Comparison of ENCODE assay signal across 8 cellular contexts in the genomic region with DNA sequence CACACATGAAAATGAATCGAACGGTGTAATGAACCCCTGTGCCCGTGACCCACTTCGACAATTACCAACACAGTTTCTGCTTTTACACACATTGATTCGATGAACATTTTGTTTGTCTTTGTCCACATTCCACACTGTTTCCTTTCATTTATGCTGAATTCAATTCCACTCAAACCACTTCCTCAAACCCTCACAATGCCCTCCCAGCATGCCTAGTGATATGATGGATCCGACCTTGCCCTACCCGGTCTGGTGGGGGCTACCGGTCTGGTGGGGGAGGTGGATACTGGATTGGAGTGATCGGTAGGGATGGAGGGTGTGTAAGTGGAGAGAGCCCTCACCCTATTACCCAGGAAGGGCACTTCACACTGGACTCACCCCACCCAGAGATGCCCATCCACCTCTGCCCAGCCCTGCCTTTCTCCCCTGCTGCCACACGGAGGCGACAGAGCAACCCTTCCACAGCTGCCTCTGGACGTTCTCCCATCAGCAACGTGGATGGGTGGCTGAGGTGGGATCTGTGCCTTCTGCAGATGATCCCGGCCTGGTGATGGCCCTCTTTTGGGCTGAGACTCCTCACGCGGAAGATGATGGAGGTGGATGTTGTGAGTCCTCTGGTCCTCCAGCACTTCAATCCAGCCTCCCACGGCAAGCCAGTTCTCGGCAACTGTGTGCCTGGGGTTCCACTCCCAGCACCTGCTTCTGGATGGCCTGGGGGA. TPM values are rescaled to one million over a fixed set of nuclear protein-coding genes. Genes with fewer than 3 reads are reported as not detected.
DNase-seq lines count a peak whose midpoint lies in the region; ATAC-seq and TF ChIP-seq lines count a peak whose summit lies in the region.

No MANE protein-coding gene starts in this region.

- no peak for ATAC-seq in HG02852 (IDR thresholded peaks at IDR 0.05; ENCODE audit: unreplicated experiment)

- no peak for TF ChIP-seq POLR2A in tibial nerve (IDR thresholded peaks at IDR 0.05)

- WGBS in tibial nerve, 2 donors: 24 to 38% methylated on average over 13 to 18 of the region's 18 CpGs

- DNase-seq in DMS153 (lab: John Stamatoyannopoulos, UW): peak; percentile 51
- DNase-seq in HUDEP-2 (lab: John Stamatoyannopoulos, UW; ENCODE audit: unreplicated experiment in 76 of 76): peak in 56 of 76 experiments; percentile 7 to 69 (median 44)
- DNase-seq in RPMI8226: peak; percentile 78
- peak; percentile 46 for DNase-seq in activated T-helper 2 cell treated with anti-CD3 and anti-CD28 coated beads, Interferon-gamma antibody, Interleukin-2, Interleukin-4, amounts not matched to agents 10 μg/mL and 5 μg/mL and 100 μg/mL, durations not matched to agents 14 hours and 24 hours and 36 hours (ENCODE audit: low spot score)
- peak; percentile 26 for DNase-seq in fibroblast of the conjunctiva (ENCODE audit: low read depth)
- DNase-seq in tibial nerve (ENCODE audit: low spot score in 2 of 2): peak in 1 of 2 donors; percentile 65

- no peaks in the 10 kb centered on the region for H3K36me3 Mint-ChIP-seq in activated T-helper 2 cell treated with anti-CD3 and anti-CD28 coated beads, Interferon-gamma antibody, Interleukin-2, Interleukin-4, amounts not matched to agents 10 μg/mL and 5 μg/mL and 100 μg/mL, durations not matched to agents 14 hours and 24 hours and 36 hours (ENCODE audit: low read depth)

- no peaks in the 10 kb centered on the region for H3K9me3 ChIP-seq in neutrophil
- no peaks in the 10 kb centered on the region for H3K9me3 ChIP-seq in tibial nerve

- TF ChIP-seq EP300 in tibial nerve (IDR thresholded peaks at IDR 0.05): no peak

- H3K4me1 ChIP-seq in neutrophil (ENCODE audit: control insufficient read depth in 1 of 2, insufficient read depth in 1 of 2, low read depth in 1 of 2, low read length in 1 of 2) (peaks cover 55 to 57% of the 10 kb centered on the region in 2 experiments), tibial nerve (peaks cover 0 to 22% (median 3%) of the 10 kb centered on the region in 4 donors)

- no peak overlapping the region for H3K27ac Mint-ChIP-seq in activated T-helper 2 cell treated with anti-CD3 and anti-CD28 coated beads, Interferon-gamma antibody, Interleukin-2, Interleukin-4, amounts not matched to agents 10 μg/mL and 5 μg/mL and 100 μg/mL, durations not matched to agents 14 hours and 24 hours and 36 hours

- H3K36me3 ChIP-seq in neutrophil (no peaks in the 10 kb centered on the region), tibial nerve (no peaks in the 10 kb centered on the region)

- H3K27me3 ChIP-seq in neutrophil (no peaks in the 10 kb centered on the region), tibial nerve (no peaks in the 10 kb centered on the region)

- intact Hi-C loops in activated T-helper 2 cell treated with anti-CD3 and anti-CD28 coated beads, Interferon-gamma antibody, Interleukin-2, Interleukin-4, amounts not matched to agents 10 μg/mL and 5 μg/mL and 100 μg/mL, durations not matched to agents 14 hours and 24 hours and 36 hours (cut with micrococcal nuclease): loop anchor here (2.0 to 10.0 kb wide), 2 partner anchors 58 to 100 kb away; no protein-coding TSS in a partner anchor

- peaks cover 5% of the 10 kb centered on the region for H3K4me1 Mint-ChIP-seq in activated T-helper 2 cell treated with anti-CD3 and anti-CD28 coated beads, Interferon-gamma antibody, Interleukin-2, Interleukin-4, amounts not matched to agents 10 μg/mL and 5 μg/mL and 100 μg/mL, durations not matched to agents 14 hours and 24 hours and 36 hours (ENCODE audit: low read depth)

- no peak overlapping the region for H3K4me3 Mint-ChIP-seq in activated T-helper 2 cell treated with anti-CD3 and anti-CD28 coated beads, Interferon-gamma antibody, Interleukin-2, Interleukin-4, amounts not matched to agents 10 μg/mL and 5 μg/mL and 100 μg/mL, durations not matched to agents 14 hours and 24 hours and 36 hours (ENCODE audit: low read depth)

- no peaks in the 10 kb centered on the region for H3K9me3 Mint-ChIP-seq in activated T-helper 2 cell treated with anti-CD3 and anti-CD28 coated beads, Interferon-gamma antibody, Interleukin-2, Interleukin-4, amounts not matched to agents 10 μg/mL and 5 μg/mL and 100 μg/mL, durations not matched to agents 14 hours and 24 hours and 36 hours

- H3K4me3 ChIP-seq in neutrophil (ENCODE audit: low read depth in 1 of 2, low read length in 1 of 2): peak overlapping the region; percentile 43 to 57
- no peak overlapping the region for H3K4me3 ChIP-seq in tibial nerve

- peak overlapping the region; percentile 89 for H3K27ac ChIP-seq in neutrophil
- no peak overlapping the region for H3K27ac ChIP-seq in tibial nerve

- H3K27me3 Mint-ChIP-seq in activated T-helper 2 cell treated with anti-CD3 and anti-CD28 coated beads, Interferon-gamma antibody, Interleukin-2, Interleukin-4, amounts not matched to agents 10 μg/mL and 5 μg/mL and 100 μg/mL, durations not matched to agents 14 hours and 24 hours and 36 hours (ENCODE audit: low read depth): peaks cover 21% of the 10 kb centered on the region

- peak; percentile 98 for TF ChIP-seq CTCF in neutrophil (IDR thresholded peaks at IDR 0.05)
- TF ChIP-seq CTCF in tibial nerve (IDR thresholded peaks at IDR 0.05): peak; percentile 68 to 89 (median 87)

RNA-seq across cellular contexts. Expression of a gene that starts 33.0 kb away (rescaled TPM):
- total RNA-seq in activated T-helper 2 cell treated with anti-CD3 and anti-CD28 coated beads, Interferon-gamma antibody, Interleukin-2, Interleukin-4, amounts not matched to agents 10 μg/mL and 5 μg/mL and 100 μg/mL, durations not matched to agents 14 hours and 24 hours and 36 hours: not detected in 2 replicates
- 1 to 10 TPM; 4.5 to 7.5 (median 6.7) TPM for total RNA-seq in tibial nerve

RNA-seq across cellular contexts. Expression of a gene that starts 43.0 kb away (rescaled TPM):
- 16.0 and 18.1 TPM in 2 replicates for total RNA-seq in activated T-helper 2 cell treated with anti-CD3 and anti-CD28 coated beads, Interferon-gamma antibody, Interleukin-2, Interleukin-4, amounts not matched to agents 10 μg/mL and 5 μg/mL and 100 μg/mL, durations not matched to agents 14 hours and 24 hours and 36 hours
- total RNA-seq in tibial nerve: 10 to 100 TPM; 19.5 to 29.1 (median 22.8) TPM

Comparison
In these comparisons a context has a peak if more than half of its experiments do, and no peak if none do; other contexts are left out.
1. H3K4me3 ChIP-seq: peak in neutrophil (2 of 2); none in tibial nerve (0 of 4).